In the genomic region with DNA sequence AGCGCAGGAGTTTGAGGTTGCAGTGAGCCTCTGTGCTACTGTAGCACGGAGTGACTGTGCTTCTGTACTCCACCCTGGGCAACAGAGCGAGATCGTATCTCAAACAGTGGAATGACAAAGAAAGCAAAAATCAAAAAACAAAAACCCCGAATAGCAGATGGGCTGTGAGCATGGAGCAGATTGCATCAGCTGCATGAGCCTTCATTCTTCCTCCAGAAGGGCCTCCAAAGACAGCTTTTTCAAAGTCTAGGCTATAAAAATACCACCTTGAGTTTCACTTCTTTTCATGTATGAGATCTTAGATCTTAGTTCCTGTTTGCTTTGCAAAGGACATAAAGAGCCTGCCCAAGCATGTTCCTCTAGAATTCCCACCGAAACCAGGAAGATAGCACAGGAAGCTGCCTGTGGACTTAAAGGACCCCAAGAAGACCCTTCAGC, we compare ENCODE assay signal across 10 cellular contexts. TPM values are rescaled to one million over a fixed set of nuclear protein-coding genes. Genes with fewer than 3 reads are reported as not detected.
A peak's percentile ranks its signal among the peaks of the same experiment; 100 is the strongest.
DNase-seq lines count a peak whose midpoint lies in the region; ATAC-seq and TF ChIP-seq lines count a peak whose summit lies in the region.
"Had no signal": no experiment of that assay in that cellular context is flagged by ENCODE, and none has a peak within 500 bp of the region (broad histone marks: within the 10 kb centered on the region; RNA-seq: fewer than 3 reads in every experiment).

No MANE protein-coding gene starts in this region.

- no peak overlapping the region for H3K9ac ChIP-seq in adipocyte (ENCODE audit: low read length)
- H3K9ac ChIP-seq in colonic mucosa (ENCODE audit: low read depth in 2 of 2, low read length in 2 of 2), result no peak overlapping the region

- TF ChIP-seq CTCF in GM12864 (IDR thresholded peaks at IDR 0.05; ENCODE audit: low read depth, low read length, missing control alignments), result no peak
- no peak for TF ChIP-seq CTCF in colonic mucosa (IDR thresholded peaks at IDR 0.05)
- TF ChIP-seq CTCF in tibial artery (IDR thresholded peaks at IDR 0.05), result no peak

- H3K4me3 ChIP-seq in GM12864 (ENCODE audit: low read depth, low read length), result no peak overlapping the region
- H3K4me3 ChIP-seq in adipocyte (ENCODE audit: low read length), result no peak overlapping the region
- no peak overlapping the region for H3K4me3 ChIP-seq in colonic mucosa
- H3K4me3 ChIP-seq in tibial artery, result no peak overlapping the region
- H3K4me3 ChIP-seq: sigmoid colon had no signal

- H3K27ac ChIP-seq in colonic mucosa (no peak overlapping the region), tibial artery (no peak overlapping the region)
- H3K27ac ChIP-seq: sigmoid colon had no signal

- intact Hi-C loops in Right ventricle myocardium superior (cut with DNase I) (no loop called here), colonic mucosa (cut with DNase I) (no loop called here), tibial artery (cut with DNase I; ENCODE audit: low total_unique reads) (loop anchor here (5.0 kb wide), 1 partner anchor 52 kb away; no protein-coding TSS in a partner anchor)

- H3K27me3 ChIP-seq in adipocyte (replicated peaks; ENCODE audit: control insufficient read depth, insufficient read depth, low read length) (peaks cover 3% of the 10 kb centered on the region), colonic mucosa (no peaks in the 10 kb centered on the region), tibial artery (no peaks in the 10 kb centered on the region)
- H3K27me3 ChIP-seq: sigmoid colon had no signal

- peak; percentile 39 for DNase-seq in GM12864 (ENCODE audit: low read depth)
- DNase-seq in adipocyte (ENCODE audit: low read depth), result peak; percentile 25
- DNase-seq in Right ventricle myocardium superior, result no peak
- no peak for DNase-seq in colonic mucosa
- DNase-seq in nucleus accumbens (lab: John Stamatoyannopoulos, UW), result no peak
- no peak for DNase-seq in tibial artery
- DNase-seq: sigmoid colon had no signal

- H3K9me3 ChIP-seq in adipocyte (ENCODE audit: control insufficient read depth, low read length) (no peaks in the 10 kb centered on the region), colonic mucosa (no peaks in the 10 kb centered on the region), tibial artery (no peaks in the 10 kb centered on the region)
- H3K9me3 ChIP-seq: sigmoid colon had no signal

- H3K4me1 ChIP-seq in adipocyte (ENCODE audit: control insufficient read depth, insufficient read depth, low read length), result no peaks in the 10 kb centered on the region
- no peaks in the 10 kb centered on the region for H3K4me1 ChIP-seq in colonic mucosa
- H3K4me1 ChIP-seq in tibial artery, result peaks cover 0 to 4% (median 0%) of the 10 kb centered on the region in 4 donors
- H3K4me1 ChIP-seq: sigmoid colon had no signal

- peak; percentile 85 for ATAC-seq in GM21381 (IDR thresholded peaks at IDR 0.05; ENCODE audit: unreplicated experiment)
- peak; percentile 86 for ATAC-seq in HG03442 (IDR thresholded peaks at IDR 0.05; ENCODE audit: unreplicated experiment)
- ATAC-seq in Right ventricle myocardium superior (ENCODE audit: poor library complexity), result no peak

- H3K36me3 ChIP-seq in adipocyte (ENCODE audit: control insufficient read depth, insufficient read depth, low read length, severe bottlenecking) (no peaks in the 10 kb centered on the region), colonic mucosa (no peaks in the 10 kb centered on the region), tibial artery (no peaks in the 10 kb centered on the region)
- H3K36me3 ChIP-seq: sigmoid colon had no signal

RNA-seq across cellular contexts. Expression of gene HSPB3, which starts 15.0 kb away (rescaled TPM):
- total RNA-seq in Right ventricle myocardium superior (596 TPM), colonic mucosa (under 1 TPM in 1 of 2 donors, not detected in 1; 0.77 TPM)
- total RNA-seq: epithelial cell of proximal tubule had no signal

Comparison
In these comparisons a context has a peak if more than half of its experiments do, and no peak if none do; other contexts are left out.
1. DNase-seq: peak in GM12864 (single experiment) and adipocyte (single experiment); none in Right ventricle myocardium superior (single experiment), colonic mucosa (single experiment), nucleus accumbens (0 of 56) and tibial artery (0 of 2).
2. RNA of gene HSPB3, which starts 15.0 kb away (total RNA-seq): 596 TPM in Right ventricle myocardium superior (single experiment); 0.77 TPM in colonic mucosa; every median in the first group is over 100 times any median in the second.